7 cellular contexts compared by ENCODE assay signal in the genomic region with DNA sequence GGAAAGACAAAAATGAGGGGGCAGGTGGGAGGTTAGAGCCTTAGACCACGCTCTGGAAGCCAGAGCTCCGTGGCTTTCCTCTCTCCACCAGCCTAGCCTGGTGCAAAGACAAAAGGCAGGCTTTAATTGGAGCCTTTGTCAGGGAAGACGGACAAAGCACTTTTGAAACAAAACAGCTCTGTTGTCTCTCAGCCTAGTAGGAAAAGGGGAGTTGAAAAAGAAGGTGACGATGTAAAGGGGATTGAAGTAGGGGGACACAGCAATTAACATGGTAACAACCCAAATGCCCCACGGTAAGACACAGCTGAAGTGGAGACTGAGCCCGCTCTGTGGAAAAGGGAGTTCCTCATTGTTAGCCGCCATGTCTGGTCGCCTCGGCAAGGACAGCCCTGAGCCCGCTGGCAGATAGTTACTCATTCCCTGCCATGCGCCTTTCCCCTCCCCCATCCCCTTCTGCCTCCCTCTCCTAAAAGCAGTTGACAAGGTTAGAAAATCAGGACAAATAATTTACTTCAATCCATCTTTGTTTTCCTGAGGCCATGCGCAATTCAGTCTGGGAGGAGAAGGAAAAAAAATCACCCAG.
DNase-seq lines count a peak whose midpoint lies in the region; ATAC-seq and TF ChIP-seq lines count a peak whose summit lies in the region.

No MANE protein-coding gene starts in this region.

- no peak for TF ChIP-seq POLR2A in right lobe of liver (IDR thresholded peaks at IDR 0.05)

- no peak overlapping the region for H3K4me3 ChIP-seq in right lobe of liver

- no peaks in the 10 kb centered on the region for H3K4me1 Mint-ChIP-seq in stimulated activated memory B cell treated with anti-CD40 and anti-IgM and Interleukin-4, amounts not matched to agents 10 μg/mL and 1 μg/mL and 100 μg/mL, for 72 hours

- peak; percentile 22 to 24 for DNase-seq in Kasumi-1 (lab: John Stamatoyannopoulos, UW)
- DNase-seq in right lobe of liver, result no peak
- peak in 41 of 49 donors; percentile 25 to 89 (median 63) for DNase-seq in substantia nigra (lab: John Stamatoyannopoulos, UW)
- no peak for DNase-seq in DMS114 treated with DMSO at 0.1 percent for 48 hours (lab: John Stamatoyannopoulos, UW; ENCODE audit: unreplicated experiment)
- DNase-seq in KG1 (lab: John Stamatoyannopoulos, UW), result no peak

- H3K4me3 Mint-ChIP-seq in stimulated activated memory B cell treated with anti-CD40 and anti-IgM and Interleukin-4, amounts not matched to agents 10 μg/mL and 1 μg/mL and 100 μg/mL, for 72 hours, result no peak overlapping the region

- intact Hi-C loops in right lobe of liver (cut with DNase I), result no loop called here

- no peak for ATAC-seq in right lobe of liver
- no peak for ATAC-seq in stimulated activated memory B cell treated with anti-CD40 and anti-IgM and Interleukin-4, amounts not matched to agents 10 μg/mL and 1 μg/mL and 100 μg/mL, for 72 hours

- H3K9me3 Mint-ChIP-seq in stimulated activated memory B cell treated with anti-CD40 and anti-IgM and Interleukin-4, amounts not matched to agents 10 μg/mL and 1 μg/mL and 100 μg/mL, for 72 hours, result no peaks in the 10 kb centered on the region

- peak overlapping the region; percentile 96 for H3K27ac ChIP-seq in angular gyrus (ENCODE audit: low read depth, low read length)
- H3K27ac ChIP-seq in right lobe of liver, result peak overlapping the region; percentile 24 to 74 (median 47)
- H3K27ac ChIP-seq in substantia nigra (ENCODE audit: low read depth, low read length, poor library complexity, severe bottlenecking), result peak overlapping the region; percentile 98

- peaks cover 0 to 5% (median 0%) of the 10 kb centered on the region in 4 donors for H3K36me3 ChIP-seq in right lobe of liver

- H3K27ac Mint-ChIP-seq in stimulated activated memory B cell treated with anti-CD40 and anti-IgM and Interleukin-4, amounts not matched to agents 10 μg/mL and 1 μg/mL and 100 μg/mL, for 72 hours, result no peak overlapping the region

- no peaks in the 10 kb centered on the region for H3K9me3 ChIP-seq in right lobe of liver

- TF ChIP-seq CTCF in right lobe of liver (IDR thresholded peaks at IDR 0.05), result no peak

- H3K27me3 Mint-ChIP-seq in stimulated activated memory B cell treated with anti-CD40 and anti-IgM and Interleukin-4, amounts not matched to agents 10 μg/mL and 1 μg/mL and 100 μg/mL, for 72 hours, result no peaks in the 10 kb centered on the region

- 64% methylated on average over 7 of the region's 12 CpGs for WGBS in right lobe of liver (ENCODE audit: insufficient coverage, low coverage, low lambda C conversion rate, missing lambda C conversion rate)

- peaks cover 10% of the 10 kb centered on the region for H3K36me3 Mint-ChIP-seq in stimulated activated memory B cell treated with anti-CD40 and anti-IgM and Interleukin-4, amounts not matched to agents 10 μg/mL and 1 μg/mL and 100 μg/mL, for 72 hours

- no peaks in the 10 kb centered on the region for H3K27me3 ChIP-seq in right lobe of liver

- H3K4me1 ChIP-seq in right lobe of liver, result peaks cover 0 to 20% (median 2%) of the 10 kb centered on the region in 4 donors

Comparison
In these comparisons a context has a peak if more than half of its experiments do, and no peak if none do; other contexts are left out.
1. DNase-seq: peak in Kasumi-1 (2 of 2) and substantia nigra (41 of 49); none in right lobe of liver (0 of 3), DMS114 treated with DMSO at 0.1 percent for 48 hours (single experiment) and KG1 (single experiment).
2. H3K27ac ChIP-seq: peak in every context shown above with its lines; median percentile 98 in substantia nigra; 96 in angular gyrus; 47 in right lobe of liver.